29 cellular contexts compared by ENCODE assay signal in genomic region chr9:98495530-98495929, GRCh38.
"Had no signal": no experiment of that assay in that cellular context is flagged by ENCODE, and none has a peak within 500 bp of the region (broad histone marks: within the 10 kb centered on the region; RNA-seq: fewer than 3 reads in every experiment).

No MANE protein-coding gene starts in this region.

- H3K9me3 ChIP-seq: gastroesophageal sphincter, pancreas, prostate gland, suprapubic skin, tibial artery, upper lobe of right lung had no signal

- FAIRE-seq: colon, endometrium, kidney, pancreas, small intestine had no signal

- DNase-seq: activated B cell treated with CpG ODN at 0.5 μM for 24 hours; activated CD4-positive, alpha-beta T cell treated with anti-CD3 and anti-CD28 coated beads, Interleukin-2, amount 50 U/mL, for 1 hour; activated CD8-positive, alpha-beta T cell treated with anti-CD3 and anti-CD28 coated beads for 36 hours; activated gamma-delta T cell treated with Interleukin-2 at 50 U/mL for 16 hours; activated naive CD4-positive, alpha-beta T cell treated with anti-CD3 and anti-CD28 coated beads, Interleukin-2, amount 50 U/mL, for 16 hours; activated naive CD8-positive, alpha-beta T cell treated with anti-CD3 and anti-CD28 coated beads, Interleukin-2, amount 50 U/mL, for 24 hours; activated T-cell treated with anti-CD3 and anti-CD28 coated beads, Interleukin-2, amount 50 U/mL, for 4 hours; amygdala; dermis blood vessel endothelial cell; effector CD4-positive, alpha-beta T cell; immature natural killer cell; kidney; left colon; mammary epithelial cell; naive thymus-derived CD8-positive, alpha-beta T cell; nucleus accumbens; pancreas; sigmoid colon; small intestine; stimulated activated CD4-positive, alpha-beta T cell treated with anti-CD3 and anti-CD28 coated beads, Interleukin-1b, Interleukin-23, amount 100 ng/mL, for 48 hours; stimulated activated naive B cell treated with anti-CD40 and anti-IgM and Interleukin-4, amounts not matched to agents 10 μg/mL and 1 μg/mL and 100 μg/mL, for 72 hours; tibial artery; upper lobe of right lung had no signal

- H3K36me3 ChIP-seq: gastroesophageal sphincter, pancreas, prostate gland, sigmoid colon, suprapubic skin, tibial artery, upper lobe of right lung had no signal

- H3K27me3 ChIP-seq: hepatocyte, pancreas, sigmoid colon, suprapubic skin, tibial artery, upper lobe of right lung had no signal

- H3K27ac ChIP-seq: gastroesophageal sphincter, hepatocyte, pancreas, prostate gland, sigmoid colon, suprapubic skin, tibial artery, upper lobe of right lung had no signal

- H3K4me3 ChIP-seq: gastroesophageal sphincter, hepatocyte, pancreas, prostate gland, sigmoid colon, suprapubic skin, tibial artery, upper lobe of right lung had no signal

- H3K4me1 ChIP-seq: gastroesophageal sphincter, pancreas, prostate gland, sigmoid colon, suprapubic skin, upper lobe of right lung had no signal

- H3K4me2 ChIP-seq: hepatocyte had no signal

- H3K79me2 ChIP-seq: hepatocyte had no signal
